In the genomic region with DNA sequence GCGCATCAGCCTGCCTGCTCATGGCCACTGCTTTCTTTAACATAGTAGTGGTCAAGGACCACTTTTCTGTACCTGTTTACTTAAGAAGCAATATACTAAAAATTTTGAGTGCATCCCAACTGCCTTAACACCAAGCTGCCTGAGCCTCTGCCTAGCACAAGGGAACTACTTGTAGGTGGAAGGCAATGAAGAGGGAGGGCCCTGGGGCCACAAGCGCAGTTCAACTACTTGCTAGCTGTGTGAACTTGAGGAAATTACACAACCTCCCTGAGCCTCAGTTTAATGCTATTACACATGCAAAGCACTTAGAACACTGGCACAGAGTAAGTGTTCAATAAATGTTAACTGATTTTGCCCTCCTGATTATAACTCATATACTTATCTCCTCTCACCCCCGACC, we compare ENCODE assay signal across 1 cellular context.
TF ChIP-seq lines count a peak whose summit lies in the region.

No MANE protein-coding gene starts in this region.

TF ChIP-seq in H1, 55 proteins besides CTCF, POLR2A, EP300 and RAD21 (continued from another document):
- TF ChIP-seq, protein P1, sequence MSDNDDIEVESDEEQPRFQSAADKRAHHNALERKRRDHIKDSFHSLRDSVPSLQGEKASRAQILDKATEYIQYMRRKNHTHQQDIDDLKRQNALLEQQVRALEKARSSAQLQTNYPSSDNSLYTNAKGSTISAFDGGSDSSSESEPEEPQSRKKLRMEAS (IDR thresholded peaks at IDR 0.05): no peak
TF ChIP-seq in H1: peak in this region for 0.
